ENCODE assay signal across 2 cellular contexts in the genomic region with DNA sequence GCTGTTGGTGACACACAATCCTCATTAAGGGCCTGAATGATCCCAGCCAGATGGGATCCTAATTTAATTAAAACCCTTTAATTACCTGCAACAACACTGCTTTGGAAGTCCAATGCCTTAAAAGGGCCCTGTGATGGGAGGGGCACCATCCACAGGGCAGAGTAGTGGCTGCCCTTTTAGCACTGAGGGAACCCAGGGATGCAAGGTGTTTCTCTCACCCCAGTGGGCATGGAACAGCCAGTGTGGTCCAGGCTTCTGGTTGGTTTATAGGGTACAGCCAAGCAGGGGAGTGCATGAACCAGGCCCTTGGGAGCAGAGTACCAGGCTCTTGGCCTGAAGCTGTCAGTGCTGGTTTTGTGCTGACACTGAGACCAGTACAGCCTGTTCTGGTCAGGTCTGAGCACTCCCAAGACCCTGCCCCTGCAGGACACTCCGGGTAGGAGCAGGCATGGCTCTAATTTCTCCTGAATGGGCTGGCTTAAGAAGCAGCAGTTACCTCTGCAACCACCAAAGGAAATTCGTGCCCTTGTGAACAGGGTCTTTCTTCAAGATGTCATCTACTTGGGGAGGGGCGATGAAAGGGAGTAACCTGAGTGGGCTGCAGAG.
TF ChIP-seq lines count a peak whose summit lies in the region.

No MANE protein-coding gene starts in this region.

TF ChIP-seq in A549, 52 proteins besides CTCF, POLR2A, EP300 and RAD21 (continued from another document):
- TF ChIP-seq FOSL2 (IDR thresholded peaks at IDR 0.05) (no peak), FOSL2 (CRISPR knock-in tag; IDR thresholded peaks at IDR 0.05) (no peak), ESRRA (IDR thresholded peaks at IDR 0.05; ENCODE audit: borderline replicate concordance, low read length) (no peak), RARB (CRISPR knock-in tag; IDR thresholded peaks at IDR 0.05) (no peak), CBX2 (IDR thresholded peaks at IDR 0.05; ENCODE audit: borderline replicate concordance, low read depth) (no peak), ZC3H11A (IDR thresholded peaks at IDR 0.05) (no peak), CEBPB (IDR thresholded peaks at IDR 0.05) (no peak)
- TF ChIP-seq, protein P1, sequence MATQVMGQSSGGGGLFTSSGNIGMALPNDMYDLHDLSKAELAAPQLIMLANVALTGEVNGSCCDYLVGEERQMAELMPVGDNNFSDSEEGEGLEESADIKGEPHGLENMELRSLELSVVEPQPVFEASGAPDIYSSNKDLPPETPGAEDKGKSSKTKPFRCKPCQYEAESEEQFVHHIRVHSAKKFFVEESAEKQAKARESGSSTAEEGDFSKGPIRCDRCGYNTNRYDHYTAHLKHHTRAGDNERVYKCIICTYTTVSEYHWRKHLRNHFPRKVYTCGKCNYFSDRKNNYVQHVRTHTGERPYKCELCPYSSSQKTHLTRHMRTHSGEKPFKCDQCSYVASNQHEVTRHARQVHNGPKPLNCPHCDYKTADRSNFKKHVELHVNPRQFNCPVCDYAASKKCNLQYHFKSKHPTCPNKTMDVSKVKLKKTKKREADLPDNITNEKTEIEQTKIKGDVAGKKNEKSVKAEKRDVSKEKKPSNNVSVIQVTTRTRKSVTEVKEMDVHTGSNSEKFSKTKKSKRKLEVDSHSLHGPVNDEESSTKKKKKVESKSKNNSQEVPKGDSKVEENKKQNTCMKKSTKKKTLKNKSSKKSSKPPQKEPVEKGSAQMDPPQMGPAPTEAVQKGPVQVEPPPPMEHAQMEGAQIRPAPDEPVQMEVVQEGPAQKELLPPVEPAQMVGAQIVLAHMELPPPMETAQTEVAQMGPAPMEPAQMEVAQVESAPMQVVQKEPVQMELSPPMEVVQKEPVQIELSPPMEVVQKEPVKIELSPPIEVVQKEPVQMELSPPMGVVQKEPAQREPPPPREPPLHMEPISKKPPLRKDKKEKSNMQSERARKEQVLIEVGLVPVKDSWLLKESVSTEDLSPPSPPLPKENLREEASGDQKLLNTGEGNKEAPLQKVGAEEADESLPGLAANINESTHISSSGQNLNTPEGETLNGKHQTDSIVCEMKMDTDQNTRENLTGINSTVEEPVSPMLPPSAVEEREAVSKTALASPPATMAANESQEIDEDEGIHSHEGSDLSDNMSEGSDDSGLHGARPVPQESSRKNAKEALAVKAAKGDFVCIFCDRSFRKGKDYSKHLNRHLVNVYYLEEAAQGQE (IDR thresholded peaks at IDR 0.05): no peak
TF ChIP-seq in A549: peak in this region for 0.

TF ChIP-seq in SK-N-SH, 30 proteins besides CTCF, POLR2A, EP300 and RAD21:
- TF ChIP-seq, protein P1 (IDR thresholded peaks at IDR 0.05; ENCODE audit: low read depth, low read length): no peak
- TF ChIP-seq MXI1 (IDR thresholded peaks at IDR 0.05; ENCODE audit: low read depth, low read length) (no peak), RFX5 (IDR thresholded peaks at IDR 0.05; ENCODE audit: low read length) (no peak), YY1 (IDR thresholded peaks at IDR 0.05; ENCODE audit: low read depth) (no peak), TCF12 (IDR thresholded peaks at IDR 0.05) (no peak), SIN3A (IDR thresholded peaks at IDR 0.05; ENCODE audit: borderline replicate concordance, low read depth, low read length) (no peak)
